In the genomic region with DNA sequence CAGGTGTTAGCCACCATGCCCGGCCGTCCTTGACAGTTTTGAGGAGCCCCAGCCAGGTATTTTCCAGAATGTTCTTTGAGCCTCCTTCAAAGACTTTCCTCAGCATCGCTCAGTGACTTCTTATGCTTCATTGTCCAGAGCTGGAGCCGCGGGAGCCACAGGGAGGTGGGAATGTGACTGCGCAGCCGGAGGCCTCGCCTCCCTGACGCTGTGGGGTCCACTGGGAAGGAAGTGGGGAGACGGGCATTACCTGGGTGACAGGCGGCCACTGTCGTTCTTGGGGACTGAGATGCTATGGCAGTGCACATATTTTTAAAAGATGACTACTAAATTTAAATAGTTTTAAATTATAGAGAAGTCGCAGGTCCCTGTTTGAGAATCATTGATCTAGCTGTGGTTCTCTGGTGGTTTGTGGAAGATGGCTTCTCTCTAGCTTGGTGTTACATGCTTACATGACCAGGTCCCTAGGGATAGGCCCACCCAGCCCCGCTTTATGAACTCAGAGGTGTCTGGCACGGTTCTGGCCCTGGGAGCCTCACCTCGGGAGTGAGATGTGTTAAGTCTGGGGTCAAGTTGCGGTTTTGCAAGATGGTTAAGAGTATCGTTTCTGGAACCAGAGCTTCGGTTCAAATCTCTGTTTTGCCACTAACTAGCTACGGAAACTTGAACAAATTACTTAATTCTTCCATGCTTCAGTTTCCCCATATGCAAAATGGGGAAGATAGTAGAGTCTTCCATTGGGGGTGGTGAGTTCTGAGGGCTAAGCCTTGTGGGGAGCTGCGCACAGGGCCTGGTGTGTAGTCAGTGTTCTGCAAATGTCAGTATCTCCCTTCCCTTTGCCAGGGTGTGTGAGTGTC, we compare ENCODE assay signal across 14 cellular contexts. TPM values are rescaled to one million over a fixed set of nuclear protein-coding genes. Genes with fewer than 3 reads are reported as not detected.
DNase-seq lines count a peak whose midpoint lies in the region; ATAC-seq and TF ChIP-seq lines count a peak whose summit lies in the region.
"Had no signal": no experiment of that assay in that cellular context is flagged by ENCODE, and none has a peak within 500 bp of the region (broad histone marks: within the 10 kb centered on the region; RNA-seq: fewer than 3 reads in every experiment).

No MANE protein-coding gene starts in this region.

- intact Hi-C loops in posterior vena cava (cut with DNase I) = no loop called here

- H3K4me1 Mint-ChIP-seq in stimulated activated naive CD8-positive, alpha-beta T cell treated with anti-CD3 and anti-CD28 coated beads, Interleukin-15, amount 100 ng/mL, for 72 hours = peaks cover 18% of the 10 kb centered on the region
- no peaks in the 10 kb centered on the region for H3K4me1 Mint-ChIP-seq in chondrocyte (ENCODE audit: low read depth)

- TF ChIP-seq CTCF in chondrocyte (IDR thresholded peaks at IDR 0.05) = no peak

- H3K9me3 Mint-ChIP-seq in stimulated activated naive CD8-positive, alpha-beta T cell treated with anti-CD3 and anti-CD28 coated beads, Interleukin-15, amount 100 ng/mL, for 72 hours = peaks cover 0 to 25% of the 10 kb centered on the region in 2 donors
- H3K9me3 Mint-ChIP-seq in chondrocyte (ENCODE audit: low read depth) = peaks cover 3% of the 10 kb centered on the region
- H3K9me3 Mint-ChIP-seq: CD4-positive, alpha-beta T cell had no signal

- no peak overlapping the region for H3K4me3 Mint-ChIP-seq in stimulated activated naive CD8-positive, alpha-beta T cell treated with anti-CD3 and anti-CD28 coated beads, Interleukin-15, amount 100 ng/mL, for 72 hours
- H3K4me3 Mint-ChIP-seq in chondrocyte (ENCODE audit: unreplicated experiment) = no peak overlapping the region
- H3K4me3 Mint-ChIP-seq: CD4-positive, alpha-beta T cell; H9 had no signal

- H3K27me3 Mint-ChIP-seq in stimulated activated naive CD8-positive, alpha-beta T cell treated with anti-CD3 and anti-CD28 coated beads, Interleukin-15, amount 100 ng/mL, for 72 hours = peaks cover 30% of the 10 kb centered on the region
- peaks cover 38% of the 10 kb centered on the region for H3K27me3 Mint-ChIP-seq in chondrocyte (ENCODE audit: low read depth)

- peak; percentile 50 for ATAC-seq in stimulated activated naive CD8-positive, alpha-beta T cell treated with anti-CD3 and anti-CD28 coated beads, Interleukin-15, Interleukin-2, amounts not matched to agents 100 U/mL and 50 U/mL, for 24 hours
- ATAC-seq in stimulated activated naive CD8-positive, alpha-beta T cell treated with anti-CD3 and anti-CD28 coated beads, Interleukin-15, amount 100 ng/mL, for 72 hours = no peak
- ATAC-seq in HG03354 (IDR thresholded peaks at IDR 0.05; ENCODE audit: poor library complexity, severe bottlenecking, unreplicated experiment) = no peak

- peak; percentile 5 for DNase-seq in stimulated activated naive CD8-positive, alpha-beta T cell treated with anti-CD3 and anti-CD28 coated beads, Interleukin-15, Interleukin-2, amounts not matched to agents 100 U/mL and 50 U/mL, for 24 hours
- DNase-seq in stimulated activated naive CD8-positive, alpha-beta T cell treated with anti-CD3 and anti-CD28 coated beads, Interleukin-15, amount 100 ng/mL, for 72 hours = no peak
- DNase-seq in chondrocyte (ENCODE audit: low spot score) (peak; percentile 66), posterior vena cava (ENCODE audit: low spot score) (peak; percentile 55), KG1 (lab: John Stamatoyannopoulos, UW) (no peak), OCI-M1 (lab: John Stamatoyannopoulos, UW) (no peak)
- DNase-seq: ACHN; BE2C; C1 segment of cervical spinal cord; Caco-2; CD4-positive, alpha-beta T cell; H9; IMR-90 had no signal

- H3K36me3 Mint-ChIP-seq in chondrocyte (ENCODE audit: low read depth) = no peaks in the 10 kb centered on the region

- peak overlapping the region in 1 of 2 donors; percentile 15 for H3K27ac Mint-ChIP-seq in stimulated activated naive CD8-positive, alpha-beta T cell treated with anti-CD3 and anti-CD28 coated beads, Interleukin-15, amount 100 ng/mL, for 72 hours
- H3K27ac Mint-ChIP-seq in chondrocyte (ENCODE audit: unreplicated experiment) = no peak overlapping the region
- H3K27ac Mint-ChIP-seq: CD4-positive, alpha-beta T cell had no signal

RNA-seq across cellular contexts. Expression of a gene that starts 53.0 kb away (rescaled TPM):
- total RNA-seq in chondrocyte = not detected in 3 replicates
- under 1 TPM; 0.10 to 0.19 TPM for total RNA-seq in posterior vena cava
- total RNA-seq: CD4-positive, alpha-beta T cell; IMR-90 had no signal

Comparison
In these comparisons a context has a peak if more than half of its experiments do, and no peak if none do; other contexts are left out.
1. DNase-seq: peak in stimulated activated naive CD8-positive, alpha-beta T cell treated with anti-CD3 and anti-CD28 coated beads, Interleukin-15, Interleukin-2, amounts not matched to agents 100 U/mL and 50 U/mL, for 24 hours (single experiment), chondrocyte (single experiment) and posterior vena cava (single experiment); none in stimulated activated naive CD8-positive, alpha-beta T cell treated with anti-CD3 and anti-CD28 coated beads, Interleukin-15, amount 100 ng/mL, for 72 hours (0 of 2), KG1 (single experiment) and OCI-M1 (single experiment).